22 cellular contexts compared by ENCODE assay signal in genomic region chr1:170238704-170239391, GRCh38.
"Had no signal": no experiment of that assay in that cellular context is flagged by ENCODE, and none has a peak within 500 bp of the region (broad histone marks: within the 10 kb centered on the region; RNA-seq: fewer than 3 reads in every experiment).

No MANE protein-coding gene starts in this region.

- H3K4me1 Mint-ChIP-seq: activated naive CD8-positive, alpha-beta T cell treated with anti-CD3 and anti-CD28 coated beads for 36 hours; memory B cell; naive B cell had no signal

- DNase-seq: activated CD8-positive, alpha-beta memory T cell treated with anti-CD3 and anti-CD28 coated beads for 24 hours; activated CD8-positive, alpha-beta memory T cell treated with anti-CD3 and anti-CD28 coated beads, Interleukin-2, amount 50 U/mL, for 4 hours; activated naive CD4-positive, alpha-beta T cell treated with Interleukin-2 at 50 U/mL for 16 hours; activated naive CD8-positive, alpha-beta T cell treated with anti-CD3 and anti-CD28 coated beads for 36 hours; activated T-cell treated with anti-CD3 and anti-CD28 coated beads, Interleukin-2, amount 50 U/mL, for 4 hours; amniotic stem cell; cerebellar nuclear complex; esophagus squamous epithelium; gastrocnemius medialis; heart left ventricle; islet precursor cell; left cardiac atrium; mucosa of descending colon; naive B cell; spleen; stimulated activated CD4-positive, alpha-beta T cell treated with anti-CD3 and anti-CD28 coated beads, Interleukin-4, amount 100 ng/mL, for 1 hour; stimulated activated naive CD4-positive, alpha-beta T cell had no signal

- H3K36me3 ChIP-seq: breast epithelium, esophagus squamous epithelium, gastrocnemius medialis, heart left ventricle, spleen had no signal

- H3K4me3 Mint-ChIP-seq: activated naive CD8-positive, alpha-beta T cell treated with anti-CD3 and anti-CD28 coated beads for 36 hours; activated T-cell treated with anti-CD3 and anti-CD28 coated beads, Interleukin-2, amount 50 U/mL, for 4 hours; memory B cell; naive B cell; neural crest cell; WTC11 had no signal

- H3K27ac ChIP-seq: breast epithelium, esophagus squamous epithelium, gastrocnemius medialis, heart left ventricle, spleen had no signal

- H3K9me3 ChIP-seq: breast epithelium, esophagus squamous epithelium, gastrocnemius medialis, heart left ventricle, mucosa of descending colon, spleen had no signal

- H3K9me3 Mint-ChIP-seq: activated naive CD8-positive, alpha-beta T cell treated with anti-CD3 and anti-CD28 coated beads for 36 hours; activated T-cell treated with anti-CD3 and anti-CD28 coated beads, Interleukin-2, amount 50 U/mL, for 4 hours; memory B cell; neural crest cell; WTC11 had no signal

- H3K27ac Mint-ChIP-seq: activated naive CD8-positive, alpha-beta T cell treated with anti-CD3 and anti-CD28 coated beads for 36 hours; memory B cell; naive B cell; WTC11 had no signal

- H3K4me3 ChIP-seq: breast epithelium, coronary artery, esophagus squamous epithelium, gastrocnemius medialis, heart left ventricle, mucosa of descending colon, spleen had no signal

- H3K27me3 ChIP-seq: breast epithelium, esophagus squamous epithelium, gastrocnemius medialis, heart left ventricle, spleen had no signal

- H3K4me1 ChIP-seq: breast epithelium, gastrocnemius medialis, spleen had no signal

- H3K36me3 Mint-ChIP-seq: activated naive CD8-positive, alpha-beta T cell treated with anti-CD3 and anti-CD28 coated beads for 36 hours; memory B cell; naive B cell; WTC11 had no signal
